ENCODE assay signal across 13 cellular contexts in genomic region chrX:110699109-110699508, GRCh38.
DNase-seq lines count a peak whose midpoint lies in the region; ATAC-seq and TF ChIP-seq lines count a peak whose summit lies in the region.
"Had no signal": no experiment of that assay in that cellular context is flagged by ENCODE, and none has a peak within 500 bp of the region (broad histone marks: within the 10 kb centered on the region; RNA-seq: fewer than 3 reads in every experiment).

No MANE protein-coding gene starts in this region.

- TF ChIP-seq CTCF in GM10248 (IDR thresholded peaks at IDR 0.05; ENCODE audit: control extremely low read depth, extremely low read depth, low read depth, missing control alignments) = no peak

- ATAC-seq in GM19397 (IDR thresholded peaks at IDR 0.05; ENCODE audit: unreplicated experiment) (peak; percentile 38), HG02870 (IDR thresholded peaks at IDR 0.05; ENCODE audit: unreplicated experiment) (peak; percentile 21)

- CTCF ChIA-PET in GM10248 (lab: Yijun Ruan, JAX) = no interaction called here

- POLR2A ChIA-PET in GM10248 (lab: Yijun Ruan, JAX) = no interaction called here

- DNase-seq in RKO (ENCODE audit: low spot score) (peak; percentile 2), stromal cell of bone marrow (ENCODE audit: low read depth) (peak; percentile 30), NCI-H345 (lab: John Stamatoyannopoulos, UW) (no peak), GM10248 (ENCODE audit: extremely low spot score) (no peak)
- DNase-seq in activated CD4-positive, alpha-beta T cell treated with anti-CD3 and anti-CD28 coated beads for 4 hours = no peak
- DNase-seq: Caco-2; H9; IMR-90; NCI-H187; stimulated activated CD4-positive, alpha-beta T cell treated with anti-CD3 and anti-CD28 coated beads, Interleukin-1b, Interleukin-23, amount 100 ng/mL, for 48 hours; stimulated activated naive CD4-positive, alpha-beta T cell treated with Interleukin-2 at 50 U/mL for 16 hours had no signal

Comparison
In these comparisons a context has a peak if more than half of its experiments do, and no peak if none do; other contexts are left out.
1. DNase-seq: peak in RKO (single experiment) and stromal cell of bone marrow (single experiment); none in NCI-H345 (single experiment), activated CD4-positive, alpha-beta T cell treated with anti-CD3 and anti-CD28 coated beads for 4 hours (0 of 2) and GM10248 (single experiment).